20 cellular contexts compared by ENCODE assay signal in the genomic region with DNA sequence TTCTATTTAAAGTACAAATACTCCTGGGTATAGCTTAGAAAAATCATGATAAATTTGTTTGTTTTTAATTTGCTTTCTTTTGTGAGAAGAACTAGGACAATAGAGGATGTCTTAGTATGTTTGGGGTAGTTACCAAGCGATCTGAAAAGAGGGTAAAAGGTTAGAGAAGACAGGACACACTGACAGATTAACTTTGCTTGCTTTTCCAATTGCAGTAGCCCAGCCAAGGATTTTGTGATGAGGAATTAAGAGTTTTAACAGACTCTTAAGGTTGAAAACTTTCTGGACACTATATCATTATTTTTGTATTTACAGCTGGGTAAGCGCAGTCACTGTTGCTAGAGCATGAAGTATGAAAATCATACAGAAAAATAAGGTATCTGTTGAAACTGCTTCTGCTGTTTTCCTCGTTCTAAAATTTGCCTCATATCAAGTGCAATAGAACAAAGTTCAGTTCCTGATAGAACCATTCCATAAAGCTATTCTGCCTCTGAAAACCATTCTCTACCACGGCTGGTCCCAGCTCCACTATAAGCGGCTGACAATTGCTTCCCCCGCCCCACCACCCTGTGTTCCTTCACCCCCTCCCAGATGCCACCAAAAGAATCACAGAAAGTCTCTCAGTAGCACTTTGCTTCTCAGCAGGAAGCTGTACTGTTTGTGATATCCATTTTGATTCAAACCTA.
DNase-seq lines count a peak whose midpoint lies in the region; ATAC-seq and TF ChIP-seq lines count a peak whose summit lies in the region.
"Had no signal": no experiment of that assay in that cellular context is flagged by ENCODE, and none has a peak within 500 bp of the region (broad histone marks: within the 10 kb centered on the region; RNA-seq: fewer than 3 reads in every experiment).

No MANE protein-coding gene starts in this region.

- H3K27ac ChIP-seq in right atrium auricular region (peak overlapping the region; percentile 45 to 73), smooth muscle cell (ENCODE audit: low read depth) (peak overlapping the region; percentile 94)
- H3K27ac ChIP-seq: body of pancreas had no signal

- H4K20me1 ChIP-seq in smooth muscle cell (ENCODE audit: low read depth) = no peaks in the 10 kb centered on the region

- TF ChIP-seq CTCF in right atrium auricular region (IDR thresholded peaks at IDR 0.05) (no peak), smooth muscle cell (IDR thresholded peaks at IDR 0.05; ENCODE audit: borderline replicate concordance, insufficient read depth, poor library complexity, severe bottlenecking) (no peak)

- H3K9ac ChIP-seq in smooth muscle cell (ENCODE audit: low read depth) = no peak overlapping the region

- H3K4me1 ChIP-seq in right atrium auricular region (peaks cover 0 to 31% of the 10 kb centered on the region in 2 donors), smooth muscle cell (ENCODE audit: low read depth) (peaks cover 45% of the 10 kb centered on the region)
- H3K4me1 ChIP-seq: body of pancreas had no signal

- no peaks in the 10 kb centered on the region for H3K36me3 ChIP-seq in right atrium auricular region
- no peaks in the 10 kb centered on the region for H3K36me3 ChIP-seq in smooth muscle cell (ENCODE audit: low read depth)
- H3K36me3 ChIP-seq: HAP-1 had no signal

- H3K4me3 ChIP-seq in right atrium auricular region (peak overlapping the region in 1 of 2 donors; percentile 4), smooth muscle cell (no peak overlapping the region)
- H3K4me3 ChIP-seq: body of pancreas, HAP-1 had no signal

- WGBS in smooth muscle cell (ENCODE audit: low lambda C conversion rate) = 78% methylated on average over 6 of the region's 6 CpGs

- DNase-seq in Right ventricle myocardium inferior (ENCODE audit: missing footprints) = no peak
- no peak for DNase-seq in left cardiac atrium
- no peak for DNase-seq in right atrium auricular region (ENCODE audit: low spot score)
- no peak for DNase-seq in smooth muscle cell (lab: John Stamatoyannopoulos, UW; ENCODE audit: unreplicated experiment)
- DNase-seq in HuH-7.5 (ENCODE audit: low spot score) = no peak
- no peak for DNase-seq in stimulated activated CD8-positive, alpha-beta memory T cell treated with anti-CD3 and anti-CD28 coated beads, Interleukin-4, amount 100 ng/mL, for 48 hours
- DNase-seq: activated CD4-positive, alpha-beta memory T cell treated with anti-CD3 and anti-CD28 coated beads, Interleukin-2, amount 10 ng/mL, durations not matched to agents 7 days and 5 days; activated T-cell treated with anti-CD3 and anti-CD28 coated beads, Interleukin-2, amount 50 U/mL, for 48 hours; body of pancreas; C1 segment of cervical spinal cord; dermis blood vessel endothelial cell; Kasumi-1; natural killer cell; NCI-H1105 treated with DMSO at 0.1 percent for 48 hours; NCI-H2107; NCI-H526; stimulated activated naive CD4-positive, alpha-beta T cell had no signal

- intact Hi-C loops in Right ventricle myocardium inferior (cut with DNase I) (loop anchor here (10.0 kb wide), 1 partner anchor 81 kb away; no protein-coding TSS in a partner anchor), left cardiac atrium (cut with DNase I) (no loop called here)

- no peak overlapping the region for H2AFZ ChIP-seq in smooth muscle cell (ENCODE audit: low read depth)

- H3K9me3 ChIP-seq in right atrium auricular region (no peaks in the 10 kb centered on the region), smooth muscle cell (replicated peaks; ENCODE audit: low read depth) (no peaks in the 10 kb centered on the region)
- H3K9me3 ChIP-seq: body of pancreas, HAP-1 had no signal

- peaks cover 78% of the 10 kb centered on the region for H3K79me2 ChIP-seq in smooth muscle cell (ENCODE audit: low read depth)

- H3K27me3 ChIP-seq in right atrium auricular region (no peaks in the 10 kb centered on the region), smooth muscle cell (ENCODE audit: low read depth) (no peaks in the 10 kb centered on the region)
- H3K27me3 ChIP-seq: body of pancreas had no signal

- H3F3A ChIP-seq in smooth muscle cell (ENCODE audit: low read depth) = peaks cover 8% of the 10 kb centered on the region

- ATAC-seq in Right ventricle myocardium inferior = peak; percentile 24
- ATAC-seq in left cardiac atrium = no peak
- no peak for ATAC-seq in HG02763 (IDR thresholded peaks at IDR 0.05; ENCODE audit: unreplicated experiment)
- no peak for ATAC-seq in esophagus mucosa
- ATAC-seq: body of pancreas, natural killer cell had no signal

- peak overlapping the region; percentile 83 for H3K4me2 ChIP-seq in smooth muscle cell
